1 cellular context compared by ENCODE assay signal in the genomic region with DNA sequence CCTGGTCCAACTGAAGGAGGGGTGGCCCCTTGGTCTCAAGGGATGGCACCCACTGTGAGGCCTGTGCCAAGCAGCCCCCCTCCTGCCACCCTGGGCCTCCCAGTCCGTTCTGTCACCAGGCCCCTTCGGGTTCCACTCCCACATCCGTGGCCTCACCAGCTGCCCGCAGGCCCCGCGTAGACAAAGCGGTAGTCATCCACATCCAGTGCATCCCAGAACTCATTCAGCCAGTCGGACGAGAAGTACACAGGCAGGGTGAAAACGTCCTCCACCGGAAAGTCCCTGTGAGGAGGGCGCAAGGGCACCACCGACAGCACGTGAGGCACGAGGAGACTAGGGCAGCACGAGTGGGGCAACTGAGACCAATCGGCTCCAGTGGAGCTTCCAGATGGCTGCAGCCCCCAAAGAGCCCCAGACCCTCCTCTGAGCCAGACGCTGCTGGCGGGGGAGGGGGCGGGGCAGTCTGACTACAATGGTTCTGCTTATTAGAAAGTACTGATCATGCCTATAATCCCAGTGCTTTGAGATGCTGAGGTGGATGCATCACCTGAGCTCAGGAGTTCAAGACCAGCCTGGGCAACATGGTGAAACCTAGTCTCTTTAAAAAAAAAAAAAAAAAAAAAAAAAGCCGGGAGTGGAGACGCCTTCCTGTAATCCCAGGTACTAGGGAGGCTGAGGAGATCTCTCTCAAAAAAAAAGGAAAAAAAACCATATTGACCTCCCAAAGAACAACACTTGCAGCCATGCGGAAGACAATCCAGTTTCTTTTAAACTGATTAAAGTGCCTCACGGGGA.
TF ChIP-seq lines count a peak whose summit lies in the region.

No MANE protein-coding gene starts in this region.

TF ChIP-seq in neural cell, 6 proteins besides CTCF, POLR2A, EP300 and RAD21 (continued from another document):
- TF ChIP-seq SMC3 (conservative IDR thresholded peaks at IDR 0.05; ENCODE audit: poor library complexity) (no peak), EZH2 (IDR thresholded peaks at IDR 0.05; ENCODE audit: borderline replicate concordance, insufficient read depth, low read length, poor library complexity, severe bottlenecking) (no peak), POLR2AphosphoS5 (IDR thresholded peaks at IDR 0.05) (no peak)
